Comparison of ENCODE assay signal across 9 cellular contexts in the genomic region with DNA sequence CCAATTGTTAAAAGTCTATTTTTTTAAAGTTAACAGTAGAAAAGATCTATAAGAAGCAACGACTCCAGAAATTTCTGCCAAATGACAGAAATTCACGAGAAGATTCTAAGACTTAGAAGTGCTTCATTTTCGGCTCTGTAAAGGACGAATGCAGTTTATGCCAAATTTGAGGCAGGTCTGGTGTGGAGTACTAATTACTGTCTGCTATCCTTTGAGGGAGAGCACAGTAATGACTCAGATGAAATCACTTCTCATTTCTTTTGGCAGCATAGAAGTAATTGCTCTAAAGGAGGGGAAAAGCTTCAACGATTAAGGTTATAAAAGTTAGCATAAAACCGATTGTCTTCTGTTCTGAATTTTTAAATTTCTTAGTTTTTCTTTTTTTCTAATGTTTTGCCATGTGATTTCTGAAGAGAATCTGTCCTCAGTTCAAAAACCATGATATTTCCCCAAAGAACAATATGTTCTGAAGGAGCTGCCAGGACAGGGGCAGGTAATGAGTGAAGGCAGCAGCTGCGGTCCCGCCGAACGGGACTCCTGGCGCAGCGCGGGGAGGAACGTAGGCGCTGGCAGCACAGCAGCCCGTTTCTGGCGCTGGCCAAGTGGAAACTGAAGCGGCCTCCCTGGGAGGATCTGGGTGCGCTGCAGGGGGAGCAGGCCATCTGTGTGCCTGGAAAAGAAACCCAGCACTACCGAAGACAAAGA. TPM values are rescaled to one million over a fixed set of nuclear protein-coding genes. Genes with fewer than 3 reads are reported as not detected.
DNase-seq lines count a peak whose midpoint lies in the region; ATAC-seq lines count a peak whose summit lies in the region.
"Had no signal": no experiment of that assay in that cellular context is flagged by ENCODE, and none has a peak within 500 bp of the region (broad histone marks: within the 10 kb centered on the region; RNA-seq: fewer than 3 reads in every experiment).

No MANE protein-coding gene starts in this region.

- H3K27me3 ChIP-seq in adipocyte (replicated peaks; ENCODE audit: control insufficient read depth, insufficient read depth, low read length): peaks cover 37% of the 10 kb centered on the region

- H3K9me3 ChIP-seq in adipocyte (ENCODE audit: control insufficient read depth, low read length): peaks cover 11% of the 10 kb centered on the region

- H3K27ac Mint-ChIP-seq in activated T-cell treated with anti-CD3 and anti-CD28 coated beads, Interleukin-2, amount 50 U/mL, for 24 hours: no peak overlapping the region
- no peak overlapping the region for H3K27ac Mint-ChIP-seq in immature natural killer cell

- no peaks in the 10 kb centered on the region for H3K36me3 ChIP-seq in adipocyte (ENCODE audit: control insufficient read depth, insufficient read depth, low read length, severe bottlenecking)

- no peaks in the 10 kb centered on the region for H3K36me3 Mint-ChIP-seq in activated T-cell treated with anti-CD3 and anti-CD28 coated beads, Interleukin-2, amount 50 U/mL, for 24 hours (ENCODE audit: low read depth)
- H3K36me3 Mint-ChIP-seq in immature natural killer cell: no peaks in the 10 kb centered on the region

- no peak for ATAC-seq in HG03108 (IDR thresholded peaks at IDR 0.05; ENCODE audit: unreplicated experiment)

- no peak overlapping the region for H3K27ac ChIP-seq in substantia nigra (ENCODE audit: low read depth, low read length, poor library complexity, severe bottlenecking)
- H3K27ac ChIP-seq: SK-N-MC had no signal

- H3K27me3 Mint-ChIP-seq in activated T-cell treated with anti-CD3 and anti-CD28 coated beads, Interleukin-2, amount 50 U/mL, for 24 hours: peaks cover 31% of the 10 kb centered on the region
- H3K27me3 Mint-ChIP-seq in immature natural killer cell (ENCODE audit: low read depth in 3 of 3): peaks cover 9 to 21% (median 10%) of the 10 kb centered on the region in 3 donors

- H3K4me1 ChIP-seq in adipocyte (ENCODE audit: control insufficient read depth, insufficient read depth, low read length): no peaks in the 10 kb centered on the region

- peaks cover 17% of the 10 kb centered on the region for H3K4me1 Mint-ChIP-seq in activated T-cell treated with anti-CD3 and anti-CD28 coated beads, Interleukin-2, amount 50 U/mL, for 24 hours (ENCODE audit: low read depth)
- H3K4me1 Mint-ChIP-seq in immature natural killer cell: peaks cover 0 to 7% of the 10 kb centered on the region in 2 donors

- H3K4me3 ChIP-seq in adipocyte (ENCODE audit: low read length): peak overlapping the region; percentile 71
- H3K4me3 ChIP-seq: SK-N-MC had no signal

- peaks cover 8% of the 10 kb centered on the region for H3K9me3 Mint-ChIP-seq in activated T-cell treated with anti-CD3 and anti-CD28 coated beads, Interleukin-2, amount 50 U/mL, for 24 hours
- H3K9me3 Mint-ChIP-seq in immature natural killer cell: no peaks in the 10 kb centered on the region

- DNase-seq in activated T-cell treated with anti-CD3 and anti-CD28 coated beads, Interleukin-2, amount 50 U/mL, for 24 hours: no peak
- no peak for DNase-seq in activated T-cell treated with anti-CD3 and anti-CD28 coated beads, Interleukin-2, amount 50 U/mL, for 1 hour
- DNase-seq in adipocyte (ENCODE audit: low read depth) (peak; percentile 70), immature natural killer cell (no peak), substantia nigra (lab: John Stamatoyannopoulos, UW) (peak in 27 of 49 donors; percentile 0 to 52 (median 8))
- no peak for DNase-seq in stimulated activated CD8-positive, alpha-beta memory T cell treated with anti-CD3 and anti-CD28 coated beads, Interleukin-4, amount 100 ng/mL, for 48 hours
- no peak for DNase-seq in stimulated activated CD4-positive, alpha-beta T cell treated with anti-CD3 and anti-CD28 coated beads, Interleukin-4, amount 100 ng/mL, for 1 hour

- H3K9ac ChIP-seq in adipocyte (ENCODE audit: low read length): no peak overlapping the region

- H3K4me3 Mint-ChIP-seq in activated T-cell treated with anti-CD3 and anti-CD28 coated beads, Interleukin-2, amount 50 U/mL, for 24 hours: peak overlapping the region; percentile 36
- peak overlapping the region in 3 of 5 donors; percentile 7 to 25 (median 24) for H3K4me3 Mint-ChIP-seq in immature natural killer cell

RNA-seq across cellular contexts. Expression of a gene that starts 11.5 kb away (rescaled TPM):
- not detected for polyA plus RNA-seq in immature natural killer cell

RNA-seq across cellular contexts. Expression of a gene that starts 22.4 kb away (rescaled TPM):
- 1 to 10 TPM in 1 of 3 donors, under 1 TPM in 1, not detected in 1; 0.39 to 1.7 TPM for polyA plus RNA-seq in immature natural killer cell

Comparison
In these comparisons a context has a peak if more than half of its experiments do, and no peak if none do; other contexts are left out.
1. DNase-seq: peak in adipocyte (single experiment) and substantia nigra (27 of 49); none in activated T-cell treated with anti-CD3 and anti-CD28 coated beads, Interleukin-2, amount 50 U/mL, for 24 hours (single experiment), activated T-cell treated with anti-CD3 and anti-CD28 coated beads, Interleukin-2, amount 50 U/mL, for 1 hour (single experiment), immature natural killer cell (0 of 3), stimulated activated CD8-positive, alpha-beta memory T cell treated with anti-CD3 and anti-CD28 coated beads, Interleukin-4, amount 100 ng/mL, for 48 hours (single experiment) and stimulated activated CD4-positive, alpha-beta T cell treated with anti-CD3 and anti-CD28 coated beads, Interleukin-4, amount 100 ng/mL, for 1 hour (single experiment).